25 cellular contexts compared by ENCODE assay signal in the genomic region with DNA sequence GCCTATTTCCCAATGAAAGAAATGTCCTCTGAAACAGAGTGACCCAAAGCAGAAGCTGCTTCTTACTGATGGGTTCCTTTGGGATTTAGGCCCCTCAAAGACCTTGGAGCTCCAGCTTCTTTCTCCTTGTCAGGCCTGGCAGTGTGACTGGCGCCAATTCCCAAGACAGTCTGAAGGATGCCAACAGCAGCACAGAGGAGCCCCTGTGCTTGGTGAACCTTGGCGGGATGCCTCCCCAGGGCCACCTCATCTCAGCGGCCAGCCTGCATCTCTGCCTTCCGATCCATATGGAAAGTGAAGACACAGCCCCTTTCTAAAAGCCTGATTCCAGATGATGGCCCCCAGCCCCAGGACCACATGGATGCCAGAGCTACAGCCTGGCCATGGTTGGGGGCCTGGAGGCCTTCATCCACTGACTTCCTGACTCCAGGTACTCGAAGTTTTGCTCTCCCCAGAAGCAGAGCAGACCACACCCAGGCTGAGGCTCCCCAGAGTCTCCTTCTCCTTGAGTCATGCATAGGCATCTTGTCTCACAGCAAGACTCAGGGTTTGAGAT.
"Had no signal": no experiment of that assay in that cellular context is flagged by ENCODE, and none has a peak within 500 bp of the region (broad histone marks: within the 10 kb centered on the region; RNA-seq: fewer than 3 reads in every experiment).

No MANE protein-coding gene starts in this region.

- H3K27me3 Mint-ChIP-seq: activated CD4-positive, alpha-beta T cell treated with anti-CD3 and anti-CD28 coated beads for 36 hours; activated CD8-positive, alpha-beta memory T cell treated with anti-CD3 and anti-CD28 coated beads, Interleukin-2, amount 10 ng/mL, durations not matched to agents 7 days and 5 days; dendritic cell treated with granulocyte-macrophage colony-stimulating factor and Interleukin-4, amounts not matched to agents 40 ng/mL and 50 ng/mL, for 4 days; naive B cell had no signal

- H3K36me3 ChIP-seq: breast epithelium, prostate gland had no signal

- H3K4me1 Mint-ChIP-seq: activated CD4-positive, alpha-beta T cell treated with anti-CD3 and anti-CD28 coated beads for 36 hours; activated CD8-positive, alpha-beta memory T cell treated with anti-CD3 and anti-CD28 coated beads, Interleukin-2, amount 10 ng/mL, durations not matched to agents 7 days and 5 days; mesothelial cell of epicardium had no signal

- H3K4me3 Mint-ChIP-seq: activated CD4-positive, alpha-beta T cell treated with anti-CD3 and anti-CD28 coated beads for 36 hours; activated CD8-positive, alpha-beta memory T cell treated with anti-CD3 and anti-CD28 coated beads, Interleukin-2, amount 10 ng/mL, durations not matched to agents 7 days and 5 days; activated CD8-positive, alpha-beta T cell treated with anti-CD3 and anti-CD28 coated beads, Interleukin-2, amount 10 ng/mL, durations not matched to agents 7 days and 5 days; dendritic cell treated with granulocyte-macrophage colony-stimulating factor and Interleukin-4, amounts not matched to agents 40 ng/mL and 50 ng/mL, for 4 days; mesothelial cell of epicardium; nephron progenitor cell; T-helper 2 cell treated with Interferon-gamma antibody and Interleukin-4, amounts not matched to agents 5 μg/mL and 100 μg/mL, for 36 hours had no signal

- H3K4me3 ChIP-seq: breast epithelium, pancreas, prostate gland, right atrium auricular region, tibial nerve had no signal

- ATAC-seq: activated CD4-positive, alpha-beta T cell treated with anti-CD3 and anti-CD28 coated beads for 36 hours; activated CD8-positive, alpha-beta memory T cell treated with anti-CD3 and anti-CD28 coated beads, Interleukin-2, amount 10 ng/mL, durations not matched to agents 7 days and 5 days; activated CD8-positive, alpha-beta T cell treated with anti-CD3 and anti-CD28 coated beads, Interleukin-2, amount 10 ng/mL, durations not matched to agents 7 days and 5 days; activated naive CD4-positive, alpha-beta T cell treated with anti-CD3 and anti-CD28 coated beads, Interleukin-2, amount 50 U/mL, for 72 hours; left cardiac atrium; pancreas had no signal

- H3K27ac ChIP-seq: breast epithelium, pancreas, prostate gland, right atrium auricular region had no signal

- H3K27ac Mint-ChIP-seq: activated CD4-positive, alpha-beta T cell treated with anti-CD3 and anti-CD28 coated beads for 36 hours; dendritic cell treated with granulocyte-macrophage colony-stimulating factor and Interleukin-4, amounts not matched to agents 40 ng/mL and 50 ng/mL, for 4 days; mesothelial cell of epicardium; T-helper 2 cell treated with Interferon-gamma antibody and Interleukin-4, amounts not matched to agents 5 μg/mL and 100 μg/mL, for 36 hours had no signal

- H3K9me3 Mint-ChIP-seq: activated naive CD4-positive, alpha-beta T cell treated with anti-CD3 and anti-CD28 coated beads, Interleukin-2, amount 50 U/mL, for 72 hours; dendritic cell treated with granulocyte-macrophage colony-stimulating factor and Interleukin-4, amounts not matched to agents 40 ng/mL and 50 ng/mL, for 4 days; mesothelial cell of epicardium; naive B cell; nephron progenitor cell; T-helper 2 cell treated with Interferon-gamma antibody and Interleukin-4, amounts not matched to agents 5 μg/mL and 100 μg/mL, for 36 hours had no signal

- H3K9me3 ChIP-seq: breast epithelium, pancreas, prostate gland, right atrium auricular region, tibial nerve had no signal

- H3K4me1 ChIP-seq: breast epithelium, pancreas, prostate gland had no signal

- H3K36me3 Mint-ChIP-seq: activated naive CD4-positive, alpha-beta T cell treated with anti-CD3 and anti-CD28 coated beads, Interleukin-2, amount 50 U/mL, for 72 hours; naive B cell had no signal

- DNase-seq: activated CD4-positive, alpha-beta T cell treated with anti-CD3 and anti-CD28 coated beads for 36 hours; activated CD4-positive, CD25-positive, alpha-beta regulatory T cell; activated CD8-positive, alpha-beta memory T cell treated with anti-CD3 and anti-CD28 coated beads, Interleukin-2, amount 10 ng/mL, durations not matched to agents 7 days and 5 days; activated CD8-positive, alpha-beta T cell treated with anti-CD3 and anti-CD28 coated beads, Interleukin-2, amount 10 ng/mL, durations not matched to agents 7 days and 5 days; activated naive CD4-positive, alpha-beta T cell; activated T-cell treated with anti-CD3 and anti-CD28 coated beads, Interleukin-2, amount 50 U/mL, for 48 hours; central memory CD4-positive, alpha-beta T cell; effector CD4-positive, alpha-beta T cell; hippocampal formation; left cardiac atrium; mammary epithelial cell; naive B cell; nephron progenitor cell; pancreas; stimulated activated CD4-positive, alpha-beta T cell treated with anti-CD3 and anti-CD28 coated beads, Interleukin-15, amount 100 ng/mL, for 24 hours; stimulated activated CD4-positive, alpha-beta T cell treated with anti-CD3 and anti-CD28 coated beads, Interleukin-2, amount 100 ng/mL, for 24 hours; stimulated activated naive CD4-positive, alpha-beta T cell treated with Interleukin-2 at 50 U/mL for 16 hours had no signal

- H3K27me3 ChIP-seq: breast epithelium, pancreas, right atrium auricular region, tibial nerve had no signal
